8 cellular contexts compared by ENCODE assay signal in the genomic region with DNA sequence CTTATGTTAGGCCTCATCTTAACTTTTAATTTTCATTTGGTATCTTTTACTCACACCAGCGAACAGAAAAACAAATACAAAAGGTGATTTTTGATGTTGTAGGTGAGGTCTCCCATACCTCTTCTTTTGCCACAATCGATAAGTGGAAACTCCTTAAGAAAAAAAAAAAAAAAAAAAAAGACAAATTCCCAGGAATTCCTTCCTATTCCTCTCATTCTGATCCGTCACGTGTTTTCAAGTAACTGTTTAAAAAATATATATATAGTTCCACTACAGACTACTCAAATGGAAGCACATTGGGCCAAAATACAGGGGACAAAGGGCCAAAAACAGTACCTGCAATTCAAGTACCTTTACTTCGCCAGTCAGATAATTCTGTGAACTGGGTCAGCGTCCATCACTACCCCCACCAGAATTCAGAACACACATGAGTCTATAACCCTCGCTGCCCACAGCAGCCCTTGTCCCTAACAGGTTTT. TPM values are rescaled to one million over a fixed set of nuclear protein-coding genes. Genes with fewer than 3 reads are reported as not detected.
DNase-seq lines count a peak whose midpoint lies in the region; ATAC-seq and TF ChIP-seq lines count a peak whose summit lies in the region.

No MANE protein-coding gene starts in this region.

- TF ChIP-seq CTCF in OCI-LY3 (IDR thresholded peaks at IDR 0.05; ENCODE audit: low read depth, low read length): no peak
- no peak for TF ChIP-seq CTCF in endodermal cell (conservative IDR thresholded peaks at IDR 0.05)
- no peak for TF ChIP-seq CTCF in osteoblast (IDR thresholded peaks at IDR 0.05; ENCODE audit: extremely low read depth, low read depth, low read length)

- H3K9me3 ChIP-seq in CD4-positive, alpha-beta memory T cell (ENCODE audit: control insufficient read depth in 1 of 2, low read length in 2 of 2): no peaks in the 10 kb centered on the region
- H3K9me3 ChIP-seq in OCI-LY3 (ENCODE audit: insufficient read depth, low read length) (no peaks in the 10 kb centered on the region), endodermal cell (ENCODE audit: control insufficient read depth, low read length) (no peaks in the 10 kb centered on the region), osteoblast (ENCODE audit: low read depth, low read length) (no peaks in the 10 kb centered on the region)

- CTCF ChIA-PET in CD4-positive, alpha-beta memory T cell (lab: Charles Lee; ENCODE audit: partially characterized antibody): interaction anchor here (1.4 to 2.1 kb wide), 3 partner anchors 31 to 200 kb away, joined by 3 to 8 read pairs (median 5); no protein-coding TSS in a partner anchor

- POLR2A ChIA-PET in CD4-positive, alpha-beta memory T cell (lab: Charles Lee; ENCODE audit: partially characterized antibody): interaction anchor here (0.5 to 3.6 kb wide), 9 partner anchors 10 to 274 kb away, joined by 3 to 54 read pairs (median 4); a partner anchor contains a TSS

- no peaks in the 10 kb centered on the region for H3K9me3 Mint-ChIP-seq in CD4-positive, alpha-beta memory T cell
- no peaks in the 10 kb centered on the region for H3K9me3 Mint-ChIP-seq in endodermal cell

- in situ Hi-C loops in G401 (cut with HindIII; ENCODE audit: low sequenced_read_pairs): no loop called here

- no peaks in the 10 kb centered on the region for H3K36me3 ChIP-seq in CD4-positive, alpha-beta memory T cell (ENCODE audit: insufficient read depth, low read length)
- no peaks in the 10 kb centered on the region for H3K36me3 ChIP-seq in OCI-LY3 (replicated peaks; ENCODE audit: low read depth, low read length)
- H3K36me3 ChIP-seq in endodermal cell (ENCODE audit: control insufficient read depth, insufficient read depth, low read length): no peaks in the 10 kb centered on the region
- no peaks in the 10 kb centered on the region for H3K36me3 ChIP-seq in osteoblast (ENCODE audit: insufficient read depth, low read length)

- H2AFZ ChIP-seq in OCI-LY3 (ENCODE audit: low read depth, low read length) (peak overlapping the region; percentile 79; the same call in 1 of the 2 replicates), osteoblast (ENCODE audit: low read length) (peak overlapping the region; percentile 92)

- peak overlapping the region; percentile 82 for H3K4me2 ChIP-seq in OCI-LY3 (ENCODE audit: low read length)
- peak overlapping the region; percentile 97 for H3K4me2 ChIP-seq in osteoblast (ENCODE audit: insufficient read depth, low read length)

- DNase-seq in CD4-positive, alpha-beta memory T cell: no peak
- DNase-seq in endodermal cell (no peak), osteoblast (ENCODE audit: insufficient read length, low spot score, missing footprints) (peak; percentile 65), G401 (ENCODE audit: low spot score) (no peak), NCI-H2227 (lab: John Stamatoyannopoulos, UW; ENCODE audit: unreplicated experiment) (no peak)

- intact Hi-C loops in CD4-positive, alpha-beta memory T cell (cut with micrococcal nuclease): loop anchor here (1.0 to 5.0 kb wide), 7 partner anchors 31 to 1039 kb away; a partner anchor contains a TSS

- peak overlapping the region; percentile 94 to 99 (median 99) for H3K27ac Mint-ChIP-seq in CD4-positive, alpha-beta memory T cell
- peak overlapping the region; percentile 98 for H3K27ac Mint-ChIP-seq in endodermal cell

- peak overlapping the region; percentile 88 to 91 (median 90) for H3K4me3 Mint-ChIP-seq in CD4-positive, alpha-beta memory T cell
- H3K4me3 Mint-ChIP-seq in endodermal cell: peak overlapping the region; percentile 80

- peaks cover 14% of the 10 kb centered on the region for H3K4me1 ChIP-seq in CD4-positive, alpha-beta memory T cell (ENCODE audit: insufficient read depth, low read length)
- H3K4me1 ChIP-seq in OCI-LY3 (ENCODE audit: low read length): peaks cover 11% of the 10 kb centered on the region
- H3K4me1 ChIP-seq in endodermal cell (ENCODE audit: control insufficient read depth, insufficient read depth, low read length): no peaks in the 10 kb centered on the region
- peaks cover 13% of the 10 kb centered on the region for H3K4me1 ChIP-seq in osteoblast (ENCODE audit: insufficient read depth, low read length)

- no peaks in the 10 kb centered on the region for H3K27me3 ChIP-seq in CD4-positive, alpha-beta memory T cell (ENCODE audit: insufficient read depth, low read length)
- no peaks in the 10 kb centered on the region for H3K27me3 ChIP-seq in OCI-LY3 (ENCODE audit: low read depth, low read length)
- peaks cover 3% of the 10 kb centered on the region for H3K27me3 ChIP-seq in endodermal cell (ENCODE audit: control insufficient read depth, insufficient read depth, low read length, poor library complexity, severe bottlenecking)
- no peaks in the 10 kb centered on the region for H3K27me3 ChIP-seq in osteoblast (ENCODE audit: insufficient read depth, low read length)

- WGBS in endodermal cell (ENCODE audit: insufficient coverage in 1 of 2, insufficient read length in 1 of 2), 2 experiments: 4 to 5% methylated on average over 2 to 3 of the region's 7 CpGs

- H3K27me3 Mint-ChIP-seq in CD4-positive, alpha-beta memory T cell: peaks cover 0 to 2% of the 10 kb centered on the region in 2 donors
- peaks cover 5% of the 10 kb centered on the region for H3K27me3 Mint-ChIP-seq in endodermal cell (ENCODE audit: insufficient read depth)

- no peak for ATAC-seq in GM21529 (IDR thresholded peaks at IDR 0.05; ENCODE audit: unreplicated experiment)
- ATAC-seq in HG02642 (IDR thresholded peaks at IDR 0.05; ENCODE audit: poor library complexity, unreplicated experiment): no peak

- H3K9ac ChIP-seq in OCI-LY3 (ENCODE audit: low read length): peak overlapping the region; percentile 93
- H3K9ac ChIP-seq in endodermal cell (ENCODE audit: extremely low read depth, low read length, poor library complexity, severe bottlenecking): peak overlapping the region; percentile 66

- no peaks in the 10 kb centered on the region for H3K79me2 ChIP-seq in OCI-LY3 (ENCODE audit: low read length)
- no peaks in the 10 kb centered on the region for H3K79me2 ChIP-seq in osteoblast (ENCODE audit: insufficient read depth, low read length)

- H4K20me1 ChIP-seq in OCI-LY3 (ENCODE audit: insufficient read depth, low read length) (no peaks in the 10 kb centered on the region), osteoblast (ENCODE audit: insufficient read depth, low read length) (no peaks in the 10 kb centered on the region)

- peaks cover 14 to 25% (median 21%) of the 10 kb centered on the region in 4 donors for H3K4me1 Mint-ChIP-seq in CD4-positive, alpha-beta memory T cell
- H3K4me1 Mint-ChIP-seq in endodermal cell: peaks cover 4% of the 10 kb centered on the region

- peak overlapping the region; percentile 63 to 84 for H3K4me3 ChIP-seq in CD4-positive, alpha-beta memory T cell (ENCODE audit: low read length in 2 of 2)
- peak overlapping the region; percentile 93 for H3K4me3 ChIP-seq in OCI-LY3 (ENCODE audit: low read length)
- H3K4me3 ChIP-seq in endodermal cell (ENCODE audit: low read length): peak overlapping the region; percentile 85
- H3K4me3 ChIP-seq in osteoblast (ENCODE audit: insufficient read depth, low read length): peak overlapping the region; percentile 95

- peak overlapping the region; percentile 87 for H3K27ac ChIP-seq in CD4-positive, alpha-beta memory T cell (ENCODE audit: low read depth, low read length)
- H3K27ac ChIP-seq in OCI-LY3 (ENCODE audit: low read length) (peak overlapping the region; percentile 61), endodermal cell (ENCODE audit: low read depth, low read length) (no peak overlapping the region), osteoblast (ENCODE audit: low read depth, low read length) (peak overlapping the region; percentile 93)

- H3K36me3 Mint-ChIP-seq in CD4-positive, alpha-beta memory T cell: peaks cover 0 to 5% of the 10 kb centered on the region in 2 donors
- no peaks in the 10 kb centered on the region for H3K36me3 Mint-ChIP-seq in endodermal cell (ENCODE audit: low read depth)

RNA-seq across cellular contexts. Expression of a gene that starts 16.5 kb away (rescaled TPM):
- not detected for total RNA-seq in CD4-positive, alpha-beta memory T cell
- polyA plus RNA-seq in CD4-positive, alpha-beta memory T cell: under 1 TPM in 1 of 2 donors, not detected in 1; 0.05 TPM
- total RNA-seq in endodermal cell (under 1 TPM; 0.07 to 0.29 TPM), osteoblast (under 0.01 TPM in 2 replicates)
- polyA plus RNA-seq in endodermal cell (2013, experiment 1 of 2): 0.50 TPM
- 0.25 TPM for polyA plus RNA-seq in endodermal cell (2013, experiment 2 of 2)
- not detected in 2 replicates for total RNA-seq in G401 (2014; rRNA removed; shearing (Covaris generic))

RNA-seq across cellular contexts. Expression of a gene that starts 49.5 kb away (rescaled TPM):
- 100 to 1,000 TPM; 380 to 390 TPM for total RNA-seq in CD4-positive, alpha-beta memory T cell
- 100 to 1,000 TPM; 150 to 593 TPM for polyA plus RNA-seq in CD4-positive, alpha-beta memory T cell
- total RNA-seq in endodermal cell (100 to 1,000 TPM; 774 to 785 TPM), osteoblast (92.6 and 100 TPM in 2 replicates)
- 504 TPM for polyA plus RNA-seq in endodermal cell (2013, experiment 1 of 2)
- 496 TPM for polyA plus RNA-seq in endodermal cell (2013, experiment 2 of 2)
- total RNA-seq in G401 (2014; rRNA removed; shearing (Covaris generic)): 159 and 386 TPM in 2 replicates
